ENCODE assay signal across 9 cellular contexts in genomic region chr20:46307999-46308257, GRCh38. TPM values are rescaled to one million over a fixed set of nuclear protein-coding genes. Genes with fewer than 3 reads are reported as not detected.
A peak's percentile ranks its signal among the peaks of the same experiment; 100 is the strongest.
DNase-seq lines count a peak whose midpoint lies in the region; ATAC-seq, FAIRE-seq and TF ChIP-seq lines count a peak whose summit lies in the region.
"Had no signal": no experiment of that assay in that cellular context is flagged by ENCODE, and none has a peak within 500 bp of the region (broad histone marks: within the 10 kb centered on the region; RNA-seq: fewer than 3 reads in every experiment).

No MANE protein-coding gene starts in this region.

- H3K9me3 ChIP-seq in heart left ventricle (no peaks in the 10 kb centered on the region), GM12878 (replicated peaks; ENCODE audit: control insufficient read depth, insufficient read depth, low read length) (no peaks in the 10 kb centered on the region)

- in situ Hi-C loops in GM12878 (cut with MboI) (no loop called here), KBM-7 (cut with MboI; ENCODE audit: low pct_unique_long_range_greater_than_20kb, low sequenced_read_pairs) (no loop called here)

- no peaks in the 10 kb centered on the region for H3K36me3 ChIP-seq in heart left ventricle
- H3K36me3 ChIP-seq in GM12878 (ENCODE audit: control insufficient read depth in 2 of 2, insufficient read depth in 2 of 2, low read length in 1 of 2) = no peaks in the 10 kb centered on the region
- no peaks in the 10 kb centered on the region for H3K36me3 ChIP-seq in mesendoderm (ENCODE audit: control insufficient read depth, insufficient read depth, low read length)
- no peaks in the 10 kb centered on the region for H3K36me3 ChIP-seq in urinary bladder (ENCODE audit: insufficient read depth)

- H3K4me2 ChIP-seq in GM12878 (ENCODE audit: control insufficient read depth, insufficient read depth) = peak overlapping the region; percentile 71
- peak overlapping the region; percentile 88 for H3K4me2 ChIP-seq in mesendoderm (ENCODE audit: low read length)

- TF ChIP-seq POLR2A in heart left ventricle (IDR thresholded peaks at IDR 0.05) = no peak
- TF ChIP-seq POLR2A in GM12878 (IDR thresholded peaks at IDR 0.05; ENCODE audit: low read depth, low read length) = no peak

- no peaks in the 10 kb centered on the region for H3K79me1 ChIP-seq in mesendoderm (ENCODE audit: low read length)

- 0 to 1% (median 1%) methylated on average over 8 to 35 of the region's 35 CpGs; no CpG with 5 or more reads in 1 of the 4 donors for WGBS in heart left ventricle, 4 donors
- no CpG with 5 or more reads among the region's 35 CpGs for WGBS in GM12878 (ENCODE audit: insufficient coverage, insufficient replicate concordance, low lambda C conversion rate, missing lambda C conversion rate)
- WGBS in mesendoderm (ENCODE audit: extremely low coverage, insufficient coverage, low lambda C conversion rate) = no CpG with 5 or more reads among the region's 35 CpGs
- WGBS in urinary bladder = under 1% methylated on average over 34 of the region's 35 CpGs

- ATAC-seq in heart left ventricle (no peak), Right ventricle myocardium inferior (no peak), GM12878 (no peak), HG02840 (IDR thresholded peaks at IDR 0.05; ENCODE audit: low FRiP score, unreplicated experiment) (no peak)

- H3K79me2 ChIP-seq in GM12878 (ENCODE audit: control insufficient read depth, insufficient read depth, low read length) (no peaks in the 10 kb centered on the region), mesendoderm (ENCODE audit: control insufficient read depth, insufficient read depth, low read length) (no peaks in the 10 kb centered on the region)

- no peak for FAIRE-seq in GM12878 (lab: Jason Lieb, UNC)

- H3K9ac ChIP-seq in GM12878 (ENCODE audit: control insufficient read depth, insufficient read depth, low read length) (no peak overlapping the region), mesendoderm (ENCODE audit: low read length) (peak overlapping the region; percentile 67)

- no peak overlapping the region for H2AFZ ChIP-seq in GM12878 (ENCODE audit: control insufficient read depth, low read depth, low read length)

- no peak for TF ChIP-seq EP300 in GM12878 (IDR thresholded peaks at IDR 0.05; ENCODE audit: borderline replicate concordance in 1 of 2, control insufficient read depth in 1 of 2, low read depth in 2 of 2, low read length in 2 of 2)

- H4K20me1 ChIP-seq in GM12878 (ENCODE audit: control insufficient read depth, insufficient read depth) = no peaks in the 10 kb centered on the region; the same call in 1 of the 2 replicates

- TF ChIP-seq RAD21 in GM12878 (IDR thresholded peaks at IDR 0.05; ENCODE audit: insufficient read depth, low read depth, low read length) = no peak

- H3K56ac ChIP-seq in mesendoderm (ENCODE audit: low read length) = peak overlapping the region; percentile 88

- H3K4me1 ChIP-seq in heart left ventricle (peaks cover 0 to 32% (median 8%) of the 10 kb centered on the region in 12 donors), GM12878 (ENCODE audit: control insufficient read depth, insufficient read depth, low read length) (no peaks in the 10 kb centered on the region), mesendoderm (ENCODE audit: control insufficient read depth, low read depth, low read length) (no peaks in the 10 kb centered on the region), urinary bladder (ENCODE audit: insufficient read depth) (peaks cover 1% of the 10 kb centered on the region)

- H3K4me3 ChIP-seq in heart left ventricle (peak overlapping the region; percentile 22 to 59 (median 45)), GM12878 (no peak overlapping the region; the same call in 1 of the 2 replicates), mesendoderm (ENCODE audit: low read length) (peak overlapping the region; percentile 43), urinary bladder (ENCODE audit: low read depth, low read length) (peak overlapping the region; percentile 41)

- H3K27me3 ChIP-seq in heart left ventricle = peaks cover 36 to 97% (median 77%) of the 10 kb centered on the region in 9 donors
- H3K27me3 ChIP-seq in GM12878 (replicated peaks in 1 of 2; ENCODE audit: control insufficient read depth in 2 of 2, insufficient read depth in 2 of 2, low read length in 1 of 2) = peaks cover 7 to 27% of the 10 kb centered on the region in 2 experiments
- H3K27me3 ChIP-seq in mesendoderm (ENCODE audit: insufficient read depth, low read length, poor library complexity) = peaks cover 33% of the 10 kb centered on the region

- SMC1A ChIA-PET in GM12878 (lab: Charles Lee; ENCODE audit: uncharacterized antibody, unreplicated experiment) = interaction anchor here (3.6 kb wide), 1 partner anchor 41 kb away, joined by 14 read pairs; no protein-coding TSS in a partner anchor

- no peak overlapping the region for H3K23ac ChIP-seq in mesendoderm (ENCODE audit: low read length)

- H4K5ac ChIP-seq in mesendoderm (ENCODE audit: low read length) = no peak overlapping the region

- DNase-seq in heart left ventricle (no peak), Right ventricle myocardium inferior (ENCODE audit: missing footprints) (no peak), GM12878 (ENCODE audit: low read depth, low spot score) (no peak), mesendoderm (no peak), KBM-7 (no peak), NCI-H446 (lab: John Stamatoyannopoulos, UW) (no peak)

- no peak for TF ChIP-seq CTCF in heart left ventricle (IDR thresholded peaks at IDR 0.05)
- no peak for TF ChIP-seq CTCF in GM12878 (IDR thresholded peaks at IDR 0.05 in 2 of 3, conservative IDR thresholded peaks at IDR 0.05 in 1 of 3; ENCODE audit: control insufficient read depth in 2 of 3, extremely low read depth in 1 of 3, insufficient read depth in 1 of 3, low read depth in 3 of 3, low read length in 3 of 3)

- no peak overlapping the region for H2AK5ac ChIP-seq in mesendoderm (ENCODE audit: low read length)

- POLR2A ChIA-PET in GM12878 (lab: Charles Lee) = no interaction called here

- no peak overlapping the region for H4K8ac ChIP-seq in mesendoderm (ENCODE audit: low read depth, low read length)

- H2BK120ac ChIP-seq in mesendoderm (ENCODE audit: low read depth, low read length) = no peak overlapping the region

- BruUV-seq in GM12878 (replicated peaks; lab: Mats Ljungman, UMichigan) = no TSS peak

- no peak overlapping the region for H3K18ac ChIP-seq in mesendoderm (ENCODE audit: low read length)

- no peak overlapping the region for H3K27ac ChIP-seq in heart left ventricle
- no peak overlapping the region for H3K27ac ChIP-seq in GM12878 (ENCODE audit: control insufficient read depth, insufficient read depth)
- no peak overlapping the region for H3K27ac ChIP-seq in mesendoderm (ENCODE audit: low read depth, low read length)
- H3K27ac ChIP-seq in urinary bladder (ENCODE audit: low read depth) = no peak overlapping the region

- H2BK15ac ChIP-seq in mesendoderm (replicated peaks; ENCODE audit: low read depth) = no peak overlapping the region

- intact Hi-C loops in heart left ventricle (cut with DNase I) = loop anchor here in 5 of 10 donors (2.0 to 10.0 kb wide), 4 partner anchors 41 to 176 kb away; no protein-coding TSS in a partner anchor
- intact Hi-C loops in Right ventricle myocardium inferior (cut with DNase I) = loop anchor here (1.0 to 5.0 kb wide), 2 partner anchors 101 to 176 kb away; no protein-coding TSS in a partner anchor
- intact Hi-C loops in GM12878 (cut with micrococcal nuclease; ENCODE audit: unreplicated experiment) = loop anchor here (1.0 kb wide), 2 partner anchors 41 to 103 kb away; no protein-coding TSS in a partner anchor

- RAD21 ChIA-PET in GM12878 (lab: Charles Lee; ENCODE audit: unreplicated experiment) = interaction anchor here (1.4 kb wide), 1 partner anchor 99 kb away, joined by 7 read pairs; the partner anchor contains the start of gene ELMO2

- CTCF ChIA-PET in GM12878 (lab: Yijun Ruan, JAX) = interaction anchor here (1.3 kb wide), 1 partner anchor 132 kb away, joined by 3 read pairs; no protein-coding TSS in a partner anchor

- no peak overlapping the region for H2BK5ac ChIP-seq in mesendoderm (ENCODE audit: low read length)

- no peak overlapping the region for H3K4ac ChIP-seq in mesendoderm (ENCODE audit: low read depth, low read length)

TF ChIP-seq in GM12878, 131 proteins besides CTCF, POLR2A, EP300 and RAD21:
- TF ChIP-seq PAX5 (IDR thresholded peaks at IDR 0.05; ENCODE audit: borderline replicate concordance, low read depth, low read length) (no peak), PML (IDR thresholded peaks at IDR 0.05; ENCODE audit: low read length) (no peak), POLR2AphosphoS2 (IDR thresholded peaks at IDR 0.05; ENCODE audit: low read depth, low read length) (no peak)

RNA-seq across cellular contexts. Expression of gene CDH22, which starts 0.4 kb away (rescaled TPM):
- total RNA-seq in heart left ventricle (under 1 TPM; 0.13 to 0.90 (median 0.50) TPM), Right ventricle myocardium inferior (5.2 TPM), GM12878 (2014; rRNA removed) (not detected in 2 replicates), GM12878 (2014; rRNA removed; fragmentation: Illumina TruSeq; extraction: Trizol) (not detected in 2 replicates), GM12878 (2021) (not detected in 2 replicates), urinary bladder (0.21 TPM)
- polyA plus RNA-seq in heart left ventricle (under 1 TPM; 0.03 to 0.42 TPM), GM12878 (2011; rRNA removed) (not detected in 2 replicates), GM12878 (2014; fragmentation: Illumina TruSeq; extraction: Trizol) (not detected in 2 replicates), GM12878 (2014; fragmentation: Nextera tagmentation; extraction: Ambion mirVana) (not detected), GM12878 (2014; rRNA removed) (not detected in 2 replicates), GM12878 (2016; fragmentation: Nextera tagmentation; extraction: Ambion mirVana) (not detected), urinary bladder (0.04 TPM)
- not detected in 2 replicates for total RNA-seq in GM12878 (2013; cell fraction: nucleolus; rRNA removed)
- polyA plus RNA-seq in GM12878 (2011; ENCODE audit: low read depth) = not detected
- polyA plus RNA-seq in GM12878 (2011; cell fraction: cytosol; rRNA removed) = 0.01 TPM in 1 of 2 replicates, not detected in the other
- polyA plus RNA-seq in GM12878 (2011; cell fraction: nucleus; rRNA removed) = 0.03 TPM in 1 of 2 replicates, not detected in the other
- not detected in 2 replicates for polyA plus RNA-seq in GM12878 (2012)
- polyA minus RNA-seq in GM12878 (2011; rRNA and poly(A)+ RNA removed) = not detected in 2 replicates
- polyA minus RNA-seq in GM12878 (2011; cell fraction: cytosol; rRNA and poly(A)+ RNA removed) = not detected in 2 replicates
- not detected in 2 replicates for polyA minus RNA-seq in GM12878 (2011; cell fraction: nucleus; rRNA and poly(A)+ RNA removed)
- polyA plus RNA-seq in mesendoderm (2013, experiment 1 of 2) = 0.08 TPM
- polyA plus RNA-seq in mesendoderm (2013, experiment 2 of 2) = 0.01 TPM
- total RNA-seq: NCI-H460 had no signal
